13 cellular contexts compared by ENCODE assay signal in genomic region chr1:26540346-26540745, GRCh38. TPM values are rescaled to one million over a fixed set of nuclear protein-coding genes. Genes with fewer than 3 reads are reported as not detected.
DNase-seq lines count a peak whose midpoint lies in the region; ATAC-seq and TF ChIP-seq lines count a peak whose summit lies in the region.
"Had no signal": no experiment of that assay in that cellular context is flagged by ENCODE, and none has a peak within 500 bp of the region (broad histone marks: within the 10 kb centered on the region; RNA-seq: fewer than 3 reads in every experiment).

No MANE protein-coding gene starts in this region.

- CTCF ChIA-PET in activated CD8-positive, alpha-beta memory T cell treated with anti-CD3 and anti-CD28 coated beads, Interleukin-2, amount 10 ng/mL, durations not matched to agents 7 days and 5 days (lab: Charles Lee) = interaction anchor here (0.7 to 6.4 kb wide), 10 partner anchors 10 to 249 kb away, joined by 3 to 82 read pairs (median 5); partner anchors contain the start of gene RPS6KA1
- CTCF ChIA-PET in RWPE1 (lab: Yijun Ruan, JAX) = no interaction called here

- H3K27me3 Mint-ChIP-seq in activated CD8-positive, alpha-beta memory T cell treated with anti-CD3 and anti-CD28 coated beads, Interleukin-2, amount 10 ng/mL, durations not matched to agents 7 days and 5 days = no peaks in the 10 kb centered on the region

- TF ChIP-seq POLR2A in stomach (IDR thresholded peaks at IDR 0.05) = no peak

- no peaks in the 10 kb centered on the region for H3K9me3 ChIP-seq in effector memory CD4-positive, alpha-beta T cell (ENCODE audit: control insufficient read depth, low read length)
- no peaks in the 10 kb centered on the region for H3K9me3 ChIP-seq in stomach
- H3K9me3 ChIP-seq: A549, prostate gland, SJCRH30 had no signal

- TF ChIP-seq CTCF in RWPE1 (conservative IDR thresholded peaks at IDR 0.05; ENCODE audit: low read depth) (no peak), stomach (IDR thresholded peaks at IDR 0.05) (no peak)

- H3K36me3 ChIP-seq in effector memory CD4-positive, alpha-beta T cell (ENCODE audit: control insufficient read depth, insufficient read depth, low read length) = peaks cover 5% of the 10 kb centered on the region
- H3K36me3 ChIP-seq in stomach = peaks cover 0 to 16% (median 10%) of the 10 kb centered on the region in 4 donors
- H3K36me3 ChIP-seq: prostate gland, SJCRH30 had no signal

- H3K27ac Mint-ChIP-seq in activated CD8-positive, alpha-beta memory T cell treated with anti-CD3 and anti-CD28 coated beads, Interleukin-2, amount 10 ng/mL, durations not matched to agents 7 days and 5 days = peak overlapping the region; percentile 88

- no peaks in the 10 kb centered on the region for H3K9me3 Mint-ChIP-seq in activated CD8-positive, alpha-beta memory T cell treated with anti-CD3 and anti-CD28 coated beads, Interleukin-2, amount 10 ng/mL, durations not matched to agents 7 days and 5 days (ENCODE audit: low read depth)

- H3K4me3 ChIP-seq in effector memory CD4-positive, alpha-beta T cell (ENCODE audit: insufficient read depth, low read depth, low read length, poor library complexity, severe bottlenecking) = no peak overlapping the region
- no peak overlapping the region for H3K4me3 ChIP-seq in stomach
- H3K4me3 ChIP-seq: A549, prostate gland, SJCRH30 had no signal

- no peak for ATAC-seq in activated CD8-positive, alpha-beta memory T cell treated with anti-CD3 and anti-CD28 coated beads, Interleukin-2, amount 10 ng/mL, durations not matched to agents 7 days and 5 days
- ATAC-seq in HG03460 (IDR thresholded peaks at IDR 0.05; ENCODE audit: unreplicated experiment) (no peak), GM19455 (IDR thresholded peaks at IDR 0.05; ENCODE audit: unreplicated experiment) (no peak)
- ATAC-seq: A549 had no signal

- peaks cover 9% of the 10 kb centered on the region for H3K36me3 Mint-ChIP-seq in activated CD8-positive, alpha-beta memory T cell treated with anti-CD3 and anti-CD28 coated beads, Interleukin-2, amount 10 ng/mL, durations not matched to agents 7 days and 5 days

- peaks cover 85% of the 10 kb centered on the region for H3K4me1 Mint-ChIP-seq in activated CD8-positive, alpha-beta memory T cell treated with anti-CD3 and anti-CD28 coated beads, Interleukin-2, amount 10 ng/mL, durations not matched to agents 7 days and 5 days

- H3K27ac ChIP-seq in RWPE1 (peak overlapping the region; percentile 90), stomach (peak overlapping the region in 4 of 5 donors; percentile 2 to 91 (median 61))
- H3K27ac ChIP-seq in effector memory CD4-positive, alpha-beta T cell (ENCODE audit: insufficient read depth, low read length, poor library complexity, severe bottlenecking) = peak overlapping the region; percentile 64
- H3K27ac ChIP-seq: A549, prostate gland, SJCRH30 had no signal

- H3K27me3 ChIP-seq in effector memory CD4-positive, alpha-beta T cell (replicated peaks; ENCODE audit: control insufficient read depth, insufficient read depth, low read length, poor library complexity, severe bottlenecking) = no peaks in the 10 kb centered on the region
- H3K27me3 ChIP-seq in stomach = no peaks in the 10 kb centered on the region
- H3K27me3 ChIP-seq: SJCRH30 had no signal

- TF ChIP-seq EP300 in stomach (IDR thresholded peaks at IDR 0.05) = no peak

- intact Hi-C loops in stomach (cut with DNase I; ENCODE audit: low total_unique reads) = no loop called here

- 93 to 99% (median 98%) methylated on average over 3 of the region's 3 CpGs for WGBS in stomach, 5 donors

- H3K4me1 ChIP-seq in effector memory CD4-positive, alpha-beta T cell (ENCODE audit: control insufficient read depth, insufficient read depth, low read length, poor library complexity, severe bottlenecking) = peaks cover 62% of the 10 kb centered on the region
- H3K4me1 ChIP-seq in stomach = peaks cover 9 to 96% (median 27%) of the 10 kb centered on the region in 4 donors
- H3K4me1 ChIP-seq: prostate gland had no signal

- DNase-seq in activated CD8-positive, alpha-beta memory T cell treated with anti-CD3 and anti-CD28 coated beads, Interleukin-2, amount 10 ng/mL, durations not matched to agents 7 days and 5 days = peak; percentile 67
- no peak for DNase-seq in activated CD8-positive, alpha-beta memory T cell treated with anti-CD3 and anti-CD28 coated beads, Interleukin-2, amount 50 U/mL, for 48 hours
- no peak for DNase-seq in RWPE1 (ENCODE audit: low spot score)
- DNase-seq in effector memory CD4-positive, alpha-beta T cell = no peak
- no peak for DNase-seq in stomach
- no peak for DNase-seq in NOMO-1 treated with dmso at 0.1 percent for 144 hours (lab: John Stamatoyannopoulos, UW; ENCODE audit: unreplicated experiment)
- DNase-seq: DND-41, hippocampal formation had no signal

- POLR2A ChIA-PET in RWPE1 (lab: Yijun Ruan, JAX; ENCODE audit: low non-redundant PET) = no interaction called here

- peak overlapping the region; percentile 39 for H3K4me3 Mint-ChIP-seq in activated CD8-positive, alpha-beta memory T cell treated with anti-CD3 and anti-CD28 coated beads, Interleukin-2, amount 10 ng/mL, durations not matched to agents 7 days and 5 days

RNA-seq across cellular contexts. Expression of gene RPS6KA1, which starts 10.8 kb away (rescaled TPM):
- 100 to 1,000 TPM; 158 to 181 TPM for total RNA-seq in activated CD8-positive, alpha-beta memory T cell treated with anti-CD3 and anti-CD28 coated beads, Interleukin-2, amount 10 ng/mL, durations not matched to agents 7 days and 5 days
- total RNA-seq in stomach = 100 to 1,000 TPM in 1 of 5 donors, 10 to 100 TPM in 4; 15.2 to 769 (median 46.7) TPM
- 10 to 100 TPM; 21.4 to 37.9 (median 25.5) TPM for polyA plus RNA-seq in stomach
